Comparison of ENCODE assay signal across 18 cellular contexts in the genomic region with DNA sequence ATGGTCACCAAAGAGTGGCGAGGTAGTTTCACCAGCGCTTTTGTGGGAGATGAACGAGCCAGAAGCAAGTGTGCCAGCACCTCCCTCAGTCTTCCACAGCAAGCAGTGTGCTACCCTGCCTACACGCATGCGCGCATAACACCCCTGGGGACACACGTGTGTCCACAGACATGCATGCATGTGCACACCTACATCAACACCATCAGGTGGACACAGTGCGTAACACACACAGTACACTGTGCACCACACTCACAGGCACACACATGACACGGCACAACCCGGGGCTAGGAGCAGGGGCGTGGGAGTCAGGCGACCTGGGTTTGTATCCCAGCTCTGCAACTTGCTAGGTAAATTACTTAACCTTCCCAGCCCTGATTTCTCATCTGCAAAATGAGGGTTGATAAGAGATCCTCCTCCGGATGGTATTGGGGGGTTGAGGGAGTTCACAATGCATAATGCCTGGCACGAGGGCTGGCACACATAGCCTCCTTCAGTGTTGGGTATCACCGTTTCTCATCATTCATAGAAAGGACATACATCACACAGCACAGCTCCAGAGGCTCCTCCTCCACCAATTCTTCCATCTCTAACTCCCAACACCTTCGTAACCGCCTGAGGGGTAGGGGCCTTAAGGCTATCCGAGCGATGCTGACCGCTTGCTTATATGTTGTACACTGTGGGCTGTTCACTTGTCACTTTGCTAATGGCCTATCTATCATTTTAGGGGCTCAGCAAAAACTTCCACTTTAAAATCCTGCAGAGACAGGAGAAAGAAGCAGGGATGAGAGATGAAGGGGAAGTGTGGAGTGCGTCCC.
DNase-seq lines count a peak whose midpoint lies in the region; ATAC-seq and TF ChIP-seq lines count a peak whose summit lies in the region.
"Had no signal": no experiment of that assay in that cellular context is flagged by ENCODE, and none has a peak within 500 bp of the region (broad histone marks: within the 10 kb centered on the region; RNA-seq: fewer than 3 reads in every experiment).

No MANE protein-coding gene starts in this region.

- peak overlapping the region; percentile 53 for H3K4me2 ChIP-seq in Karpas-422 (ENCODE audit: low read depth, low read length, poor library complexity, severe bottlenecking)

- H3K27ac ChIP-seq in Karpas-422 (ENCODE audit: low read length): peak overlapping the region; percentile 47
- H3K27ac ChIP-seq in gastroesophageal sphincter: peak overlapping the region in 3 of 4 donors; percentile 41 to 68 (median 59)
- H3K27ac ChIP-seq in gastrocnemius medialis: peak overlapping the region in 3 of 4 donors; percentile 57 to 76 (median 73)

- no peak for TF ChIP-seq CTCF in gastroesophageal sphincter (IDR thresholded peaks at IDR 0.05)
- TF ChIP-seq CTCF in gastrocnemius medialis (IDR thresholded peaks at IDR 0.05 in 4 of 5, conservative IDR thresholded peaks at IDR 0.05 in 1 of 5): no peak

- peak; percentile 3 for DNase-seq in H4 (ENCODE audit: low spot score)
- DNase-seq in Karpas-422: peak; percentile 85
- DNase-seq in gastrocnemius medialis: no peak
- DNase-seq in NCI-H2196 (lab: John Stamatoyannopoulos, UW; ENCODE audit: unreplicated experiment): no peak
- no peak for DNase-seq in AG08395 (ENCODE audit: low spot score)
- DNase-seq: activated CD4-positive, alpha-beta T cell treated with anti-CD3 and anti-CD28 coated beads for 36 hours; CD8-positive, alpha-beta memory T cell; DMS53; GF-D8; KG1; MV-4-11; NCI-H1694 treated with DMSO at 0.1 percent for 48 hours; NCI-H2227 treated with DMSO at 0.1 percent for 48 hours; NCI-H748 treated with DMSO at 0.1 percent for 48 hours; T-helper 1 cell had no signal

- H3K36me3 ChIP-seq in Karpas-422 (ENCODE audit: insufficient read depth, low read length) (no peaks in the 10 kb centered on the region), gastroesophageal sphincter (no peaks in the 10 kb centered on the region), gastrocnemius medialis (no peaks in the 10 kb centered on the region)

- peaks cover 79% of the 10 kb centered on the region for H3K4me1 ChIP-seq in Karpas-422 (ENCODE audit: low read length)
- peaks cover 0 to 32% (median 19%) of the 10 kb centered on the region in 3 donors for H3K4me1 ChIP-seq in gastroesophageal sphincter
- peaks cover 23 to 31% of the 10 kb centered on the region in 2 donors for H3K4me1 ChIP-seq in gastrocnemius medialis

- H3K79me2 ChIP-seq in Karpas-422 (ENCODE audit: low read length): no peaks in the 10 kb centered on the region

- peak overlapping the region; percentile 51; the same call in 1 of the 2 replicates for H2AFZ ChIP-seq in Karpas-422 (ENCODE audit: low read length)

- ATAC-seq in gastroesophageal sphincter (no peak), gastrocnemius medialis (no peak), GM21619 (IDR thresholded peaks at IDR 0.05; ENCODE audit: unreplicated experiment) (no peak)
- ATAC-seq: activated CD4-positive, alpha-beta T cell treated with anti-CD3 and anti-CD28 coated beads for 36 hours; stimulated activated effector memory CD8-positive, alpha-beta T cell treated with anti-CD3 and anti-CD28 coated beads, Interleukin-12 subunit alpha, Interleukin-12 subunit beta, amount 100 ng/mL, for 72 hours had no signal

- no peaks in the 10 kb centered on the region for H3K9me2 ChIP-seq in Karpas-422 (replicated peaks; ENCODE audit: insufficient read depth, low read length)

- peak overlapping the region; percentile 25; the same call in 1 of the 2 replicates for H3K4me3 ChIP-seq in Karpas-422 (ENCODE audit: low read length)
- no peak overlapping the region for H3K4me3 ChIP-seq in gastroesophageal sphincter
- no peak overlapping the region for H3K4me3 ChIP-seq in gastrocnemius medialis

- H3K9ac ChIP-seq in Karpas-422 (ENCODE audit: low read length): peak overlapping the region; percentile 40

- intact Hi-C loops in gastrocnemius medialis (cut with DNase I; ENCODE audit: low total_unique reads): no loop called here

- in situ Hi-C loops in gastrocnemius medialis (cut with MboI; ENCODE audit: low sequenced_read_pairs in 4 of 4): no loop called here

- WGBS in gastroesophageal sphincter (ENCODE audit: low coverage in 1 of 2), 2 donors: 87 to 90% methylated on average over 6 to 11 of the region's 21 CpGs

- H3K27me3 ChIP-seq in Karpas-422 (ENCODE audit: low read length): no peaks in the 10 kb centered on the region
- no peaks in the 10 kb centered on the region for H3K27me3 ChIP-seq in gastroesophageal sphincter
- no peaks in the 10 kb centered on the region for H3K27me3 ChIP-seq in gastrocnemius medialis

- no peak for TF ChIP-seq POLR2A in gastroesophageal sphincter (IDR thresholded peaks at IDR 0.05)
- TF ChIP-seq POLR2A in gastrocnemius medialis (IDR thresholded peaks at IDR 0.05): no peak

- H3K9me3 ChIP-seq in Karpas-422 (ENCODE audit: low read length): no peaks in the 10 kb centered on the region
- no peaks in the 10 kb centered on the region for H3K9me3 ChIP-seq in gastroesophageal sphincter
- H3K9me3 ChIP-seq in gastrocnemius medialis: no peaks in the 10 kb centered on the region

- TF ChIP-seq EP300 in gastroesophageal sphincter (IDR thresholded peaks at IDR 0.05): no peak

- no peaks in the 10 kb centered on the region for H4K20me1 ChIP-seq in Karpas-422 (ENCODE audit: insufficient read depth, low read depth, low read length)

Comparison
In these comparisons a context has a peak if more than half of its experiments do, and no peak if none do; other contexts are left out.
1. DNase-seq: peak in H4 (single experiment) and Karpas-422 (single experiment); none in gastrocnemius medialis (0 of 2), NCI-H2196 (single experiment) and AG08395 (single experiment).
2. Peak in every context shown above with its lines, with median percentiles within 50 percentile points of each other: H3K27ac ChIP-seq.